Comparison of ENCODE assay signal across 4 cellular contexts in the genomic region with DNA sequence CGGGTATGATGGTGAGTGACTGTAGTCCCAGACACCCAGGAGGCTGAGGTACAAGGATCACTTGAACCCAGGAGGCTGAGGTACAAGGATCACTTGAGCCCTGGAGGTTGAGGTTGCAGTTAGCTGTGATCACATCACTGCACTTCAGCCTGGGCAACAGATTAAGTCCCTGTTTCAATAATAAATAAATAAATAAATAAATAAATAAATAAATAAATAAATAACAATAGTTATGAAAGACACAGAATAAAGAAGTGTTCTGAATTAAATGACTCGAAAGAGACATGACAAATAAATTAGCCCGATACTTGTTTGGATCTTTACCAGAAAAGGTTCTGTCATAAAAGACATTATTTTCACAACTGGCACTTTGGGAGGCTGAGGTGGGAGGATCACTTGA.
A peak's percentile ranks its signal among the peaks of the same experiment; 100 is the strongest.
TF ChIP-seq lines count a peak whose summit lies in the region.

No MANE protein-coding gene starts in this region.

TF ChIP-seq in SK-N-SH treated with all-trans-retinoic acid at 6 μM for 48 hours, 23 proteins besides CTCF, POLR2A, EP300 and RAD21:
- TF ChIP-seq ISL1 (CRISPR knock-in tag; IDR thresholded peaks at IDR 0.05) (no peak), ZNF70 (CRISPR knock-in tag; IDR thresholded peaks at IDR 0.05) (0 out of 2 replicates have a peak, but pooled peaks have one; percentile 17)
TF ChIP-seq in SK-N-SH treated with all-trans-retinoic acid at 6 μM for 48 hours: peak in this region for 1.

TF ChIP-seq in SK-N-SH, 30 proteins besides CTCF, POLR2A, EP300 and RAD21:
- TF ChIP-seq, protein P1, sequence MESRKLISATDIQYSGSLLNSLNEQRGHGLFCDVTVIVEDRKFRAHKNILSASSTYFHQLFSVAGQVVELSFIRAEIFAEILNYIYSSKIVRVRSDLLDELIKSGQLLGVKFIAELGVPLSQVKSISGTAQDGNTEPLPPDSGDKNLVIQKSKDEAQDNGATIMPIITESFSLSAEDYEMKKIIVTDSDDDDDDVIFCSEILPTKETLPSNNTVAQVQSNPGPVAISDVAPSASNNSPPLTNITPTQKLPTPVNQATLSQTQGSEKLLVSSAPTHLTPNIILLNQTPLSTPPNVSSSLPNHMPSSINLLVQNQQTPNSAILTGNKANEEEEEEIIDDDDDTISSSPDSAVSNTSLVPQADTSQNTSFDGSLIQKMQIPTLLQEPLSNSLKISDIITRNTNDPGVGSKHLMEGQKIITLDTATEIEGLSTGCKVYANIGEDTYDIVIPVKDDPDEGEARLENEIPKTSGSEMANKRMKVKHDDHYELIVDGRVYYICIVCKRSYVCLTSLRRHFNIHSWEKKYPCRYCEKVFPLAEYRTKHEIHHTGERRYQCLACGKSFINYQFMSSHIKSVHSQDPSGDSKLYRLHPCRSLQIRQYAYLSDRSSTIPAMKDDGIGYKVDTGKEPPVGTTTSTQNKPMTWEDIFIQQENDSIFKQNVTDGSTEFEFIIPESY (IDR thresholded peaks at IDR 0.05; ENCODE audit: borderline replicate concordance, low read depth), result no peak
- TF ChIP-seq SIN3A (IDR thresholded peaks at IDR 0.05; ENCODE audit: borderline replicate concordance, low read depth, low read length), result no peak
- no peak for TF ChIP-seq FOSL2 (IDR thresholded peaks at IDR 0.05; ENCODE audit: borderline replicate concordance, low read depth)
- TF ChIP-seq RFX5 (IDR thresholded peaks at IDR 0.05; ENCODE audit: low read length), result no peak
- no peak for TF ChIP-seq GATA2 (CRISPR knock-in tag; IDR thresholded peaks at IDR 0.05)
- TF ChIP-seq NFIC (IDR thresholded peaks at IDR 0.05; ENCODE audit: borderline replicate concordance), result no peak
- TF ChIP-seq YY1 (IDR thresholded peaks at IDR 0.05; ENCODE audit: low read depth), result no peak
- no peak for TF ChIP-seq TEAD4 (IDR thresholded peaks at IDR 0.05; ENCODE audit: borderline replicate concordance, insufficient read depth)
- TF ChIP-seq GABPA (IDR thresholded peaks at IDR 0.05; ENCODE audit: low read depth), result no peak
- no peak for TF ChIP-seq TCF12 (IDR thresholded peaks at IDR 0.05)

TF ChIP-seq in A549, 52 proteins besides CTCF, POLR2A, EP300 and RAD21:
- no peak for TF ChIP-seq CEBPB (IDR thresholded peaks at IDR 0.05)
- no peak for TF ChIP-seq MYC (IDR thresholded peaks at IDR 0.05; ENCODE audit: borderline replicate concordance, low read length)
- TF ChIP-seq RCOR1 (IDR thresholded peaks at IDR 0.05; ENCODE audit: low read depth, low read length), result no peak
- peak; percentile 93 for TF ChIP-seq ZC3H11A (IDR thresholded peaks at IDR 0.05)
- TF ChIP-seq POLR2AphosphoS2 (conservative IDR thresholded peaks at IDR 0.05; ENCODE audit: low read length), result no peak

TF ChIP-seq in IMR-90, 13 proteins besides CTCF, POLR2A, EP300 and RAD21:
- TF ChIP-seq CEBPB (IDR thresholded peaks at IDR 0.05; ENCODE audit: low read depth, low read length), result no peak
- no peak for TF ChIP-seq SMC3 (IDR thresholded peaks at IDR 0.05; ENCODE audit: low read depth, low read length)
- TF ChIP-seq BHLHE40 (IDR thresholded peaks at IDR 0.05; ENCODE audit: low read depth, low read length), result no peak
- TF ChIP-seq MXI1 (IDR thresholded peaks at IDR 0.05; ENCODE audit: borderline replicate concordance, low read depth, low read length), result no peak
- no peak for TF ChIP-seq CHD1 (IDR thresholded peaks at IDR 0.05; ENCODE audit: low read depth, low read length)
- TF ChIP-seq FOS (IDR thresholded peaks at IDR 0.05; ENCODE audit: low read depth, low read length), result no peak
- no peak for TF ChIP-seq RFX5 (IDR thresholded peaks at IDR 0.05; ENCODE audit: low read depth, low read length)
- no peak for TF ChIP-seq MAZ (IDR thresholded peaks at IDR 0.05; ENCODE audit: borderline replicate concordance, low read depth, low read length)
- TF ChIP-seq, protein P2, sequence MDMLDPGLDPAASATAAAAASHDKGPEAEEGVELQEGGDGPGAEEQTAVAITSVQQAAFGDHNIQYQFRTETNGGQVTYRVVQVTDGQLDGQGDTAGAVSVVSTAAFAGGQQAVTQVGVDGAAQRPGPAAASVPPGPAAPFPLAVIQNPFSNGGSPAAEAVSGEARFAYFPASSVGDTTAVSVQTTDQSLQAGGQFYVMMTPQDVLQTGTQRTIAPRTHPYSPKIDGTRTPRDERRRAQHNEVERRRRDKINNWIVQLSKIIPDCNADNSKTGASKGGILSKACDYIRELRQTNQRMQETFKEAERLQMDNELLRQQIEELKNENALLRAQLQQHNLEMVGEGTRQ (IDR thresholded peaks at IDR 0.05; ENCODE audit: low read depth, low read length), result no peak
- TF ChIP-seq, protein P3, sequence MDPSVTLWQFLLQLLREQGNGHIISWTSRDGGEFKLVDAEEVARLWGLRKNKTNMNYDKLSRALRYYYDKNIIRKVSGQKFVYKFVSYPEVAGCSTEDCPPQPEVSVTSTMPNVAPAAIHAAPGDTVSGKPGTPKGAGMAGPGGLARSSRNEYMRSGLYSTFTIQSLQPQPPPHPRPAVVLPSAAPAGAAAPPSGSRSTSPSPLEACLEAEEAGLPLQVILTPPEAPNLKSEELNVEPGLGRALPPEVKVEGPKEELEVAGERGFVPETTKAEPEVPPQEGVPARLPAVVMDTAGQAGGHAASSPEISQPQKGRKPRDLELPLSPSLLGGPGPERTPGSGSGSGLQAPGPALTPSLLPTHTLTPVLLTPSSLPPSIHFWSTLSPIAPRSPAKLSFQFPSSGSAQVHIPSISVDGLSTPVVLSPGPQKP (IDR thresholded peaks at IDR 0.05; ENCODE audit: borderline replicate concordance, low read depth, low read length), result no peak
- no peak for TF ChIP-seq NFE2L2 (IDR thresholded peaks at IDR 0.05; ENCODE audit: low read depth, low read length)
- TF ChIP-seq RCOR1 (IDR thresholded peaks at IDR 0.05; ENCODE audit: insufficient replicate concordance, low read length), result no peak
- TF ChIP-seq MAFK (IDR thresholded peaks at IDR 0.05; ENCODE audit: low read depth, low read length), result no peak
